Comparison of ENCODE assay signal across 8 cellular contexts in the genomic region with DNA sequence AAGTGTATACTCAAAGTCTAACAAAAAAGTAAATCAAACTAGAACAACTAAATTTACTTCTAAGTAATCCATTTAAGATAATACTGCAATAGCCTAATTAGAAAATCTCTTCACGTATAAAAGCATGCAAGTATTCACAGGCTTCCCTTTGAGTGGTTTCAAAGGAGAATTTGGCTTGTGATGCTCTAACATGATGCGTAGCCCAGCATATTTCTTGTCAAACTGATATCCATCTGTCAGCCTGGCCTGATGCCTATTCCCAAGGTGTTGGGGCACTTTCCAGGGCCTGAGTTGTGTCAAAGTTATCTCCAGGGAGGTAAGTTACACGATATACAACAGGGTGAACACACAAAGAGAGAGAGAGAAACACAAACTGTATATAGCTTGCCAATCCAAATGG.
"Had no signal": no experiment of that assay in that cellular context is flagged by ENCODE, and none has a peak within 500 bp of the region (broad histone marks: within the 10 kb centered on the region; RNA-seq: fewer than 3 reads in every experiment).

No MANE protein-coding gene starts in this region.

- H3K4me3 Mint-ChIP-seq: HFFc6, IgD-negative memory B cell had no signal

- DNase-seq: GM23248, GOT3, H7, HFFc6, KBM-7 had no signal

- H3K27me3 Mint-ChIP-seq: IgD-negative memory B cell had no signal

- H3K27ac Mint-ChIP-seq: HFFc6, IgD-negative memory B cell had no signal

- H3K9me3 Mint-ChIP-seq: HFFc6 had no signal

- ATAC-seq: HCT116, HepG2 had no signal

- H3K4me1 Mint-ChIP-seq: IgD-negative memory B cell had no signal
